ENCODE assay signal across 23 cellular contexts in the genomic region with DNA sequence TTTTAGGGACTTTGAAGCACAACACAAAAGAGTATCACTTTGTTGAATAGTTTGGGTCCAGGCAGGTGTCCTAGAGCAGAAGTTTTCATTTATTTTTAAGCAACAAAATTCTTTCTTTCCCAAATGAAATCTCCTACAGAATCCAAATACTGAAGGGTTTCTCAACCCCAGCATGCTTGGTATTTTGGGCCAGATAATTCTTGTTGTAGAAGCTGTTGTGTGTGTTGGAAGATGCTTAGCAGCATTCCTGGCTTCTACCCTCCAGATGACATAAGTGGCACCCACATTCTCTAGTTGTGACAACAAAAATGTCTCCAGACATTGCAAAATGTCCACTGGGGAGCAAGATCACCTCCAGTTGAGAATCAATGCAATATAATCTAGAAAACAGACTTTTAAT.
DNase-seq lines count a peak whose midpoint lies in the region; ATAC-seq and TF ChIP-seq lines count a peak whose summit lies in the region.
"Had no signal": no experiment of that assay in that cellular context is flagged by ENCODE, and none has a peak within 500 bp of the region (broad histone marks: within the 10 kb centered on the region; RNA-seq: fewer than 3 reads in every experiment).

No MANE protein-coding gene starts in this region.

- POLR2A ChIA-PET in naive thymus-derived CD4-positive, alpha-beta T cell (lab: Charles Lee) = interaction anchor here (0.7 to 2.4 kb wide), 5 partner anchors 9 to 86 kb away, joined by 3 to 9 read pairs (median 4); no protein-coding TSS in a partner anchor

- H3K4me3 ChIP-seq in left ventricle myocardium inferior = no peak overlapping the region
- no peak overlapping the region for H3K4me3 ChIP-seq in naive thymus-derived CD4-positive, alpha-beta T cell (ENCODE audit: low read length)
- H3K4me3 ChIP-seq: esophagus squamous epithelium, GM12878, right atrium auricular region, transverse colon had no signal

- peaks cover 45% of the 10 kb centered on the region for H3K4me1 ChIP-seq in left ventricle myocardium inferior
- peaks cover 92 to 94% of the 10 kb centered on the region in 2 donors for H3K4me1 ChIP-seq in naive thymus-derived CD4-positive, alpha-beta T cell (ENCODE audit: control insufficient read depth in 2 of 2, insufficient read depth in 2 of 2, low read length in 2 of 2)

- CTCF ChIA-PET in naive thymus-derived CD4-positive, alpha-beta T cell (lab: Charles Lee) = no interaction called here

- intact Hi-C loops in left ventricle myocardium inferior (cut with micrococcal nuclease) (no loop called here), left ventricle myocardium superior (cut with micrococcal nuclease) (no loop called here)
- intact Hi-C loops in naive thymus-derived CD4-positive, alpha-beta T cell (cut with micrococcal nuclease) = no loop called here

- no peak for TF ChIP-seq CTCF in left ventricle myocardium inferior (IDR thresholded peaks at IDR 0.05; ENCODE audit: borderline replicate concordance)

- no peaks in the 10 kb centered on the region for H3K27me3 ChIP-seq in left ventricle myocardium inferior (ENCODE audit: low read depth)
- H3K27me3 ChIP-seq in naive thymus-derived CD4-positive, alpha-beta T cell (ENCODE audit: control insufficient read depth in 2 of 2, insufficient read depth in 2 of 2, low read length in 2 of 2) = no peaks in the 10 kb centered on the region
- H3K27me3 ChIP-seq: esophagus squamous epithelium, right atrium auricular region, transverse colon had no signal

- DNase-seq in T-helper 1 cell = no peak
- no peak for DNase-seq in left ventricle myocardium inferior
- no peak for DNase-seq in left ventricle myocardium superior
- no peak for DNase-seq in naive thymus-derived CD4-positive, alpha-beta T cell
- DNase-seq in T-helper 2 cell treated with Interferon-gamma antibody and Interleukin-4, amounts not matched to agents 5 μg/mL and 100 μg/mL, for 36 hours (ENCODE audit: low spot score) = no peak
- no peak for DNase-seq in cerebellar cortex (ENCODE audit: low spot score)
- DNase-seq: activated CD4-positive, alpha-beta T cell treated with anti-CD3 and anti-CD28 coated beads, Interleukin-2, amount 50 U/mL, for 4 hours; anterior cingulate cortex; DMS 273 treated with DMSO at 0.1 percent for 48 hours; effector memory CD4-positive, alpha-beta T cell; esophagus squamous epithelium; head of caudate nucleus; NCI-H1105 treated with DMSO at 0.1 percent for 48 hours; NCI-H2107; NCI-H510A; occipital lobe; stimulated activated CD4-positive, alpha-beta T cell treated with anti-CD3 and anti-CD28 coated beads, Interleukin-15, amount 100 ng/mL, for 24 hours; transverse colon had no signal

- H3K27ac ChIP-seq in left ventricle myocardium inferior (replicated peaks) = peak overlapping the region; percentile 86
- peak overlapping the region; percentile 41 for H3K27ac ChIP-seq in naive thymus-derived CD4-positive, alpha-beta T cell (ENCODE audit: low read depth, low read length)
- H3K27ac ChIP-seq: 22Rv1, transverse colon had no signal

- H3K27me3 Mint-ChIP-seq in T-helper 1 cell treated with Interleukin-12 subunit alpha and Interleukin-12 subunit beta and Interleukin-4 antibody, amounts not matched to agents 30 μg/mL and 1 μg/mL, for 36 hours (ENCODE audit: low read depth) = no peaks in the 10 kb centered on the region
- H3K27me3 Mint-ChIP-seq in naive thymus-derived CD4-positive, alpha-beta T cell = no peaks in the 10 kb centered on the region
- no peaks in the 10 kb centered on the region for H3K27me3 Mint-ChIP-seq in T-helper 2 cell treated with Interferon-gamma antibody and Interleukin-4, amounts not matched to agents 5 μg/mL and 100 μg/mL, for 36 hours (ENCODE audit: low read depth)

- no peak overlapping the region for H3K4me3 Mint-ChIP-seq in T-helper 1 cell treated with Interleukin-12 subunit alpha and Interleukin-12 subunit beta and Interleukin-4 antibody, amounts not matched to agents 30 μg/mL and 1 μg/mL, for 36 hours
- peak overlapping the region in 8 of 10 donors; percentile 46 to 77 (median 66) for H3K4me3 Mint-ChIP-seq in naive thymus-derived CD4-positive, alpha-beta T cell
- no peak overlapping the region for H3K4me3 Mint-ChIP-seq in T-helper 2 cell treated with Interferon-gamma antibody and Interleukin-4, amounts not matched to agents 5 μg/mL and 100 μg/mL, for 36 hours

- peaks cover 9% of the 10 kb centered on the region for H3K9me3 Mint-ChIP-seq in T-helper 1 cell treated with Interleukin-12 subunit alpha and Interleukin-12 subunit beta and Interleukin-4 antibody, amounts not matched to agents 30 μg/mL and 1 μg/mL, for 36 hours
- peaks cover 0 to 5% (median 0%) of the 10 kb centered on the region in 11 donors for H3K9me3 Mint-ChIP-seq in naive thymus-derived CD4-positive, alpha-beta T cell
- H3K9me3 Mint-ChIP-seq in T-helper 2 cell treated with Interferon-gamma antibody and Interleukin-4, amounts not matched to agents 5 μg/mL and 100 μg/mL, for 36 hours = peaks cover 9% of the 10 kb centered on the region

- H3K27ac Mint-ChIP-seq in T-helper 1 cell treated with Interleukin-12 subunit alpha and Interleukin-12 subunit beta and Interleukin-4 antibody, amounts not matched to agents 30 μg/mL and 1 μg/mL, for 36 hours = peak overlapping the region; percentile 21
- peak overlapping the region in 5 of 9 donors; percentile 58 to 85 (median 81) for H3K27ac Mint-ChIP-seq in naive thymus-derived CD4-positive, alpha-beta T cell
- H3K27ac Mint-ChIP-seq in T-helper 2 cell treated with Interferon-gamma antibody and Interleukin-4, amounts not matched to agents 5 μg/mL and 100 μg/mL, for 36 hours = no peak overlapping the region

- peaks cover 27% of the 10 kb centered on the region for H3K36me3 Mint-ChIP-seq in T-helper 1 cell treated with Interleukin-12 subunit alpha and Interleukin-12 subunit beta and Interleukin-4 antibody, amounts not matched to agents 30 μg/mL and 1 μg/mL, for 36 hours (ENCODE audit: low read depth)
- peaks cover 0 to 46% (median 11%) of the 10 kb centered on the region in 5 donors for H3K36me3 Mint-ChIP-seq in naive thymus-derived CD4-positive, alpha-beta T cell
- peaks cover 40% of the 10 kb centered on the region for H3K36me3 Mint-ChIP-seq in T-helper 2 cell treated with Interferon-gamma antibody and Interleukin-4, amounts not matched to agents 5 μg/mL and 100 μg/mL, for 36 hours (ENCODE audit: low read depth)

- H3K4me1 Mint-ChIP-seq in T-helper 1 cell treated with Interleukin-12 subunit alpha and Interleukin-12 subunit beta and Interleukin-4 antibody, amounts not matched to agents 30 μg/mL and 1 μg/mL, for 36 hours (ENCODE audit: low read depth) = peaks cover 54% of the 10 kb centered on the region
- H3K4me1 Mint-ChIP-seq in naive thymus-derived CD4-positive, alpha-beta T cell = peaks cover 0 to 82% (median 21%) of the 10 kb centered on the region in 7 donors
- peaks cover 72% of the 10 kb centered on the region for H3K4me1 Mint-ChIP-seq in T-helper 2 cell treated with Interferon-gamma antibody and Interleukin-4, amounts not matched to agents 5 μg/mL and 100 μg/mL, for 36 hours (ENCODE audit: low read depth)

- ATAC-seq in left ventricle myocardium superior (no peak), HG03135 (IDR thresholded peaks at IDR 0.05; ENCODE audit: unreplicated experiment) (no peak)
- no peak for ATAC-seq in naive thymus-derived CD4-positive, alpha-beta T cell
- ATAC-seq: GM12878 had no signal

- H3K9me3 ChIP-seq in left ventricle myocardium inferior (replicated peaks) = no peaks in the 10 kb centered on the region
- no peaks in the 10 kb centered on the region for H3K9me3 ChIP-seq in naive thymus-derived CD4-positive, alpha-beta T cell (ENCODE audit: control insufficient read depth in 2 of 3, low read length in 3 of 3)
- H3K9me3 ChIP-seq: esophagus squamous epithelium, right atrium auricular region, transverse colon had no signal

- H3K36me3 ChIP-seq in left ventricle myocardium inferior = no peaks in the 10 kb centered on the region
- no peaks in the 10 kb centered on the region for H3K36me3 ChIP-seq in naive thymus-derived CD4-positive, alpha-beta T cell (ENCODE audit: control insufficient read depth in 2 of 3, insufficient read depth in 3 of 3, low read length in 3 of 3)
- H3K36me3 ChIP-seq: esophagus squamous epithelium, right atrium auricular region, transverse colon had no signal

Comparison
In these comparisons a context has a peak if more than half of its experiments do, and no peak if none do; other contexts are left out.
1. H3K4me3 Mint-ChIP-seq: peak in naive thymus-derived CD4-positive, alpha-beta T cell (8 of 10); none in T-helper 1 cell treated with Interleukin-12 subunit alpha and Interleukin-12 subunit beta and Interleukin-4 antibody, amounts not matched to agents 30 μg/mL and 1 μg/mL, for 36 hours (single experiment) and T-helper 2 cell treated with Interferon-gamma antibody and Interleukin-4, amounts not matched to agents 5 μg/mL and 100 μg/mL, for 36 hours (single experiment).